9 cellular contexts compared by ENCODE assay signal in the genomic region with DNA sequence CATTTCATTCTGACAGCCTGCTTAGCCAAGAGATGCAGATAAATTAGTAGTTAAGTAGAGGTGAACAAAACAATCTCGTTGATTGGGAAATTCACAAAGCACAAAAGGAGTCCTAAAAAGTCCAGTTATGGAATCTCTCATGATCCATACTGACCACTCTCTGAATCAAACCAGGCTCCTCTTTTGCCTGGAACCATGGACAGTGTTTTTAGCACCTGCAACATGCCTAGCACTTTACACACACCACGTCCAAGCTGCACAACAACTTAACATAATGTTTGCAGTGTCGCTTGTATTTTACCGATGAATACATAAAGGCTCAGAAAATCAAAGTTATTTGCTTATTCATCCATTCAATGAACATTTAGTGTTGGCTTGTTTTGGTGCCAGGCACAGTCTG.
"Had no signal": no experiment of that assay in that cellular context is flagged by ENCODE, and none has a peak within 500 bp of the region (broad histone marks: within the 10 kb centered on the region; RNA-seq: fewer than 3 reads in every experiment).

No MANE protein-coding gene starts in this region.

- DNase-seq: GM23248, GOT3, H7, H9, HCEC 1CT, HFFc6 had no signal

- H3K27ac ChIP-seq: GM23248 had no signal

- H3K9me3 ChIP-seq: HAP-1 had no signal

- H3K4me1 ChIP-seq: HAP-1 had no signal

- H3K36me3 ChIP-seq: HAP-1 had no signal

- H3K4me3 ChIP-seq: GM23248, GM23338, HAP-1 had no signal

- ATAC-seq: GM23338, HCT116 had no signal
